In the genomic region with DNA sequence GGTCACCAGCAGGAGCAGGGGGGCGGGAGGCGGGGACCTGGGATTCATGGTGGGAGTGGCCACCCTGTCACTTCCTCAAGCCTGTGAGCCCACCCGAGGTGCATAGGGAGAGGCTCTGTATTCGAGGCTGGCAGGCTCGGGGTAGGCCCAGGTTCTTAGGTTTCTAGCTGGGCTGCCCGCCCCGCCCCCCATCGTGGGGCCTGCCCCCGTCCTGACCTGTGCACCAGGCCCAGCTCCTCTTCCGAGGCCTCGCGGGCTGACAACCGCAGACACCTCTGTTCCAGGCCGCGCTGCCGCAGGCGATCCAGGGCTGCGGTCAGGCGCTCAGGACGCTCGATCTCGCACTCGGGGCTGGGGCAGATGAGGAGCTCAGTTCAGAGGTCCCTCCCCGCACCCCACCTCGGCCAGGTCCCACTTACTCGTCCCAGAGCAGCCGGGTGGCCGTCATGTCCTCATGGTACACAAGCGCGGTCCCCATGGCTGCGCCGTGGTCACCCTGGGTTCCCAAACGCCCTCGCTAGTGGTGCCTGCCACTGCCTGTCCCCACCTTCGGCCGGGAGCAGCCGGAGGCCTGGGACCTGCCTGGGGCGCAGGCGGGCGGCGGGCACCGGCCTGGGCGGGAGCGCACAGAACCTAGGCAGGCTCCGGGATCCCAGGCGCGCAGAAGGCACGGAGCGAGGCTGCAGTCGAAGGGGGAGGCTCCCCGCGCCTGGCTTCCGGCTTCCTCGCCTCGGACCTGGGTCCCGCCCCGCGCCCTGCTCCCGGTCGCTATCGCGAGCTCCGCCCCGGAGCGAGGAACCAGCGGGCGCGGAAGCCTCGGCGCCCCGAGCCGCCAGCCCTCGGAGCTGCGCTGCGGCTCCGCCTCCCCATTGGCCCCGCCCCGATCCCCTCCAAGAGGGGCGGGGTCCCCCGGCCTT, we compare ENCODE assay signal across 8 cellular contexts. TPM values are rescaled to one million over a fixed set of nuclear protein-coding genes. Genes with fewer than 3 reads are reported as not detected.
DNase-seq lines count a peak whose midpoint lies in the region; ATAC-seq and TF ChIP-seq lines count a peak whose summit lies in the region.

A gene with protein sequence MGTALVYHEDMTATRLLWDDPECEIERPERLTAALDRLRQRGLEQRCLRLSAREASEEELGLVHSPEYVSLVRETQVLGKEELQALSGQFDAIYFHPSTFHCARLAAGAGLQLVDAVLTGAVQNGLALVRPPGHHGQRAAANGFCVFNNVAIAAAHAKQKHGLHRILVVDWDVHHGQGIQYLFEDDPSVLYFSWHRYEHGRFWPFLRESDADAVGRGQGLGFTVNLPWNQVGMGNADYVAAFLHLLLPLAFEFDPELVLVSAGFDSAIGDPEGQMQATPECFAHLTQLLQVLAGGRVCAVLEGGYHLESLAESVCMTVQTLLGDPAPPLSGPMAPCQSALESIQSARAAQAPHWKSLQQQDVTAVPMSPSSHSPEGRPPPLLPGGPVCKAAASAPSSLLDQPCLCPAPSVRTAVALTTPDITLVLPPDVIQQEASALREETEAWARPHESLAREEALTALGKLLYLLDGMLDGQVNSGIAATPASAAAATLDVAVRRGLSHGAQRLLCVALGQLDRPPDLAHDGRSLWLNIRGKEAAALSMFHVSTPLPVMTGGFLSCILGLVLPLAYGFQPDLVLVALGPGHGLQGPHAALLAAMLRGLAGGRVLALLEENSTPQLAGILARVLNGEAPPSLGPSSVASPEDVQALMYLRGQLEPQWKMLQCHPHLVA (minus strand): TSS at position 711 of the 917 bp plus-strand sequence. CDS start 233 bp downstream, at position 478.

- BruUV-seq in Panc1 (replicated peaks; lab: Mats Ljungman, UMichigan): no TSS peak

- H3K36me3 ChIP-seq in Panc1 (ENCODE audit: control insufficient read depth, insufficient read depth, low read length) (no peaks in the 10 kb centered on the region), fibroblast of lung (ENCODE audit: control insufficient read depth, insufficient read depth, low read length) (peaks cover 33% of the 10 kb centered on the region), subcutaneous abdominal adipose tissue (ENCODE audit: control insufficient read depth in 5 of 5, insufficient read depth in 5 of 5, low read length in 5 of 5) (peaks cover 0 to 20% (median 18%) of the 10 kb centered on the region in 5 donors)

- no peaks in the 10 kb centered on the region for H3K27me3 Mint-ChIP-seq in nephron progenitor cell (ENCODE audit: low read depth, poor library complexity)

- no peak within 1 kb of the TSS for H3K27ac Mint-ChIP-seq in nephron progenitor cell

- POLR2A ChIA-PET in Panc1 (lab: Charles Lee): interaction anchor here (0.6 kb wide), 1 partner anchor 21 kb away, joined by 9 read pairs; no protein-coding TSS in a partner anchor

- no peaks in the 10 kb centered on the region for H4K20me1 ChIP-seq in fibroblast of lung (ENCODE audit: control insufficient read depth, extremely low read depth, insufficient read depth, low read length)

- TF ChIP-seq CTCF in Panc1 (IDR thresholded peaks at IDR 0.05) (no peak), fibroblast of lung (conservative IDR thresholded peaks at IDR 0.05 in 1 of 2, IDR thresholded peaks at IDR 0.05 in 1 of 2; ENCODE audit: low read depth in 1 of 2, low read length in 2 of 2) (no peak), nephron progenitor cell (IDR thresholded peaks at IDR 0.05) (no peak)

- H3K4me3 ChIP-seq in Panc1 (ENCODE audit: low read depth in 2 of 2, low read length in 2 of 2) (peak within 1 kb of the TSS; percentile 62 to 66), fibroblast of lung (replicated peaks in 1 of 4; ENCODE audit: control extremely low read depth in 1 of 4, insufficient read depth in 1 of 4, low read depth in 3 of 4, low read length in 4 of 4) (peak within 1 kb of the TSS; percentile 62 to 85 (median 79)), subcutaneous abdominal adipose tissue (ENCODE audit: low read depth in 1 of 5, low read length in 5 of 5) (peak within 1 kb of the TSS in 4 of 5 donors; percentile 72 to 90 (median 82))

- no peaks in the 10 kb centered on the region for H3K9me3 Mint-ChIP-seq in nephron progenitor cell

- H3K79me2 ChIP-seq in fibroblast of lung (ENCODE audit: control insufficient read depth, insufficient read depth, low read length): peaks cover 18% of the 10 kb centered on the region

- H3K27ac ChIP-seq in Panc1 (ENCODE audit: low read length): peak within 1 kb of the TSS; percentile 78
- H3K27ac ChIP-seq in fibroblast of lung (ENCODE audit: insufficient read depth, low read length): peak within 1 kb of the TSS; percentile 75
- peak within 1 kb of the TSS; percentile 16 for H3K27ac ChIP-seq in subcutaneous abdominal adipose tissue (ENCODE audit: low read depth, low read length)

- intact Hi-C loops in Panc1 (cut with micrococcal nuclease; ENCODE audit: unreplicated experiment): no loop called here

- peak; percentile 69 for ATAC-seq in GM18511 (IDR thresholded peaks at IDR 0.05; ENCODE audit: unreplicated experiment)
- peak; percentile 58 for ATAC-seq in HG03280 (IDR thresholded peaks at IDR 0.05; ENCODE audit: unreplicated experiment)
- ATAC-seq in Panc1: peak; percentile 76

- H3K27me3 ChIP-seq in Panc1 (ENCODE audit: control insufficient read depth, insufficient read depth, low read length) (no peaks in the 10 kb centered on the region), fibroblast of lung (ENCODE audit: control insufficient read depth, insufficient read depth, low read length) (no peaks in the 10 kb centered on the region), subcutaneous abdominal adipose tissue (ENCODE audit: control insufficient read depth in 5 of 5, insufficient read depth in 4 of 5, low read length in 5 of 5) (no peaks in the 10 kb centered on the region)

- no peaks in the 10 kb centered on the region for H3K9me3 ChIP-seq in Panc1 (ENCODE audit: control insufficient read depth, insufficient read depth, low read depth, low read length)
- H3K9me3 ChIP-seq in fibroblast of lung (ENCODE audit: control insufficient read depth, insufficient read depth, low read depth, low read length): no peaks in the 10 kb centered on the region
- H3K9me3 ChIP-seq in subcutaneous abdominal adipose tissue (ENCODE audit: control insufficient read depth in 5 of 5, low read length in 5 of 5): no peaks in the 10 kb centered on the region

- DNase-seq in 8988T: peak; percentile 77
- no peak for DNase-seq in Panc1 (ENCODE audit: low read depth, low spot score)
- DNase-seq in activated T-helper 1 cell treated with Interleukin-2 at 50 U/mL for 16 hours (ENCODE audit: low read depth): peak; percentile 72
- peak; percentile 72 to 75 for DNase-seq in fibroblast of lung (ENCODE audit: low read depth in 2 of 2)
- peak; percentile 87 for DNase-seq in nephron progenitor cell

- in situ Hi-C loops in Panc1 (cut with HindIII; ENCODE audit: low pct_unique_long_range_greater_than_20kb, low sequenced_read_pairs): no loop called here

- H2AFZ ChIP-seq in fibroblast of lung (ENCODE audit: low read length): peak within 1 kb of the TSS; percentile 62

- no peaks in the 10 kb centered on the region for H3K36me3 Mint-ChIP-seq in nephron progenitor cell (ENCODE audit: low read depth)

- peaks cover 20% of the 10 kb centered on the region for H3K4me1 Mint-ChIP-seq in nephron progenitor cell

- peaks cover 25% of the 10 kb centered on the region for H3K4me1 ChIP-seq in Panc1 (ENCODE audit: control insufficient read depth, insufficient read depth, low read length)
- H3K4me1 ChIP-seq in fibroblast of lung (ENCODE audit: control insufficient read depth, extremely low read depth, insufficient read depth, low read length): peaks cover 8% of the 10 kb centered on the region
- H3K4me1 ChIP-seq in subcutaneous abdominal adipose tissue (ENCODE audit: control insufficient read depth in 5 of 5, insufficient read depth in 5 of 5, low read length in 5 of 5): peaks cover 5 to 44% (median 30%) of the 10 kb centered on the region in 5 donors

- peak within 1 kb of the TSS; percentile 72 for H3K9ac ChIP-seq in fibroblast of lung (ENCODE audit: insufficient read depth, low read length)
- H3K9ac ChIP-seq in subcutaneous abdominal adipose tissue (ENCODE audit: low read length in 5 of 5): peak within 1 kb of the TSS in 4 of 5 donors; percentile 63 to 87 (median 74)

- H3K4me2 ChIP-seq in fibroblast of lung (ENCODE audit: extremely low read depth, insufficient read depth, low read length): peak within 1 kb of the TSS; percentile 91

- peak within 1 kb of the TSS; percentile 77 for H3K4me3 Mint-ChIP-seq in nephron progenitor cell

- CTCF ChIA-PET in Panc1 (lab: Charles Lee): no interaction called here

RNA-seq across cellular contexts. Expression of the gene that starts here (rescaled TPM):
- total RNA-seq in Panc1 (2021; ENCODE audit: unreplicated experiment) (71.3 TPM), fibroblast of lung (19.3 and 27.6 TPM in 2 replicates)
- polyA plus RNA-seq in Panc1 (2012; ENCODE audit: insufficient read length): 74.6 TPM
- polyA plus RNA-seq in fibroblast of lung: 5.1 and 6.7 TPM in 2 replicates
- polyA plus RNA-seq in fibroblast of lung (2012): 13.4 and 18.2 TPM in 2 replicates
- polyA minus RNA-seq in fibroblast of lung (ENCODE audit: low replicate concordance): 6.7 and 15.9 TPM in 2 replicates

Comparison
In these comparisons a context has a peak if more than half of its experiments do, and no peak if none do; other contexts are left out.
1. H3K27ac ChIP-seq: peak in every context shown above with its lines; median percentile 78 in Panc1; 75 in fibroblast of lung; 16 in subcutaneous abdominal adipose tissue.